In the genomic region with DNA sequence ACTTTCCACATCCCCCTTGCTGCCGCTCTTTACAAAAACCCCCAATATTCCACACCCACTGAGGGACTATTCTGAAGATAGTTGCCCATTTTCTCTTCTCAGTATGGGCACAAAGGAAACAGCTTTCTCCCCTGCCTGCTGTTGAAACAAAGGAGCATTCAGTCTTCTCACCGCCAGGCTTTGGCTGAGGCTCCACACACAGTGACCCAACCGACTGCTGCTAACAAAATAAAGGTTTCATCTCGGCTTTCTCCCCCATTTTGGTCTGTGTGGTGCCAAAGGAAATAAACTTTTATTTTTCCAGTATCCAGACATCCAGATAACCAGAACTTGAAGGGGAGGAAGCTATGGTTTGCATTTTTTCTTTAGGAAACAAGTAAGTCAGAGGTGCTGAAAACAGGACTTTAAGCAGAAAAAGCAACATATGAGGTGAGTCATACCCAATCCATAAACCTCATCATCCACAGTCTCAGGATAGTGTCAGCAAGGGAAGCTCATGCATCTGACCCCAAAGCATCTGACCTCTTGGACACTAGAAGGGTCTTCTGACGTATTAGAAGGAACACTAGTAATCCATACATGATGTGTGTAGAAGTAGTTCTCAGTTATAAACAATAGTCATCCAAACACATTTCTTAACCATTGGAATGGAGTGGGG, we compare ENCODE assay signal across 1 cellular context.
TF ChIP-seq lines count a peak whose summit lies in the region.

No MANE protein-coding gene starts in this region.

TF ChIP-seq in HCT116, 20 proteins besides CTCF, POLR2A, EP300 and RAD21:
- TF ChIP-seq SRF (IDR thresholded peaks at IDR 0.05; ENCODE audit: low read depth) (no peak), JUND (IDR thresholded peaks at IDR 0.05) (no peak)
